ENCODE assay signal across 13 cellular contexts in the genomic region with DNA sequence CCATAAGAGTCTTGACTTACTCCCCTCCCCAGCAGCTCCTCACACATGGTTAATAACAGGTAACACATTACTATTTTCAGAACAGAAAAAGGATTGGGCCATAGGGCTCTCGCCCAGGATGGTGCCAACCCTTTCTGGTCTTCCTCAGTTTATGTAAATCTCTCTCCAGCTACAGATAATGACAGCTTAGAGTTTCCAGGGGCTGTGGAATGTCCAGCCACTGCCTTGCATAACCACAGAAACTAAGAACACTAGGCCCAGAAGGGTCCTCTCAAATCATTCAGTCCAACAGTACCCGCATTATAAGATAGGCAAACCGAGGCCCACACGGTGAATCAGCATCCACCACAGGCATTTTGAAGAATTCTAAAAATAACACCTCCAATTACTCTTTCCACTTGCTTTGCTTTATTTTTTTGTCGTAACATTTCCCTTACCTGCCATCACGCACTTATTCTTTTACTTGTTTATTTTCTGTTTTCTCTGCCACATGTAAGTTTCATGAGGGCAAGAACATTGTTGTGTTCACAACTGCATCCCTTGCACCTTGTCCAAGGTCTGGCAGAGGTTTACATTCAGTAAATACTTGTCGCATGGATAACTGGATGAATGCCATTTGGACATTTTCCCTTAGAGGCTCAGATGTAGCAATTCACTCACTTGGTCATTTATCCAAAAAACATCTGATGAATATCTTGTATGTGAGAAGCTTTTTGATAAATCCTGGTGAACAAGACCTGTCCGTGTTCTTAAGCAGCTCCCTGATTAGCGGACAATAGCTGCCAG. TPM values are rescaled to one million over a fixed set of nuclear protein-coding genes. Genes with fewer than 3 reads are reported as not detected.
DNase-seq lines count a peak whose midpoint lies in the region; TF ChIP-seq lines count a peak whose summit lies in the region.
"Had no signal": no experiment of that assay in that cellular context is flagged by ENCODE, and none has a peak within 500 bp of the region (broad histone marks: within the 10 kb centered on the region; RNA-seq: fewer than 3 reads in every experiment).

No MANE protein-coding gene starts in this region.

- no peaks in the 10 kb centered on the region for H4K20me1 ChIP-seq in Loucy (ENCODE audit: insufficient read depth, low read length, poor library complexity, severe bottlenecking)

- 68 to 78% methylated on average over 9 of the region's 9 CpGs for WGBS in lower leg skin, 2 donors

- in situ Hi-C loops in astrocyte of the cerebellum (cut with HindIII; ENCODE audit: low sequenced_read_pairs), result no loop called here

- no peaks in the 10 kb centered on the region for H3K36me3 ChIP-seq in Loucy (ENCODE audit: insufficient read depth, low read length)

- no peak overlapping the region for H3K9ac ChIP-seq in Loucy (ENCODE audit: low read depth, low read length, poor library complexity, severe bottlenecking)

- intact Hi-C loops in head of caudate nucleus (cut with DNase I), result no loop called here
- intact Hi-C loops in lower leg skin (cut with DNase I; ENCODE audit: low total_unique reads), result no loop called here

- peaks cover 5% of the 10 kb centered on the region for H3K4me1 ChIP-seq in Loucy (ENCODE audit: insufficient read depth, low read length, poor library complexity, severe bottlenecking)

- H3K9me2 ChIP-seq in Loucy (replicated peaks; ENCODE audit: low read depth, low read length), result no peaks in the 10 kb centered on the region

- TF ChIP-seq CTCF in Loucy (conservative IDR thresholded peaks at IDR 0.05; ENCODE audit: low read length) (no peak), astrocyte of the cerebellum (IDR thresholded peaks at IDR 0.05; ENCODE audit: low read depth, low read length, missing control alignments) (no peak), GM10248 (IDR thresholded peaks at IDR 0.05; ENCODE audit: control extremely low read depth, extremely low read depth, low read depth, missing control alignments) (no peak), lower leg skin (IDR thresholded peaks at IDR 0.05) (no peak)

- H3K79me2 ChIP-seq in Loucy (ENCODE audit: insufficient read depth, low read length), result no peaks in the 10 kb centered on the region

- H3K27me3 ChIP-seq in Loucy (ENCODE audit: insufficient read depth, low read length, poor library complexity, severe bottlenecking), result no peaks in the 10 kb centered on the region

- TF ChIP-seq POLR2A in lower leg skin (IDR thresholded peaks at IDR 0.05), result no peak

- H3F3A ChIP-seq in Loucy (ENCODE audit: low read depth), result no peaks in the 10 kb centered on the region

- H3K9me3 ChIP-seq in Loucy (ENCODE audit: insufficient read depth, low read depth, low read length), result no peaks in the 10 kb centered on the region

- CTCF ChIA-PET in GM10248 (lab: Yijun Ruan, JAX), result interaction anchor here (0.8 to 4.4 kb wide), 9 partner anchors 8 to 417 kb away, joined by 3 to 25 read pairs (median 4); a partner anchor contains a TSS

- DNase-seq in NCI-H2029 (lab: John Stamatoyannopoulos, UW), result peak; percentile 41
- DNase-seq in NCI-H2029 treated with DMSO at 0.1 percent for 48 hours (lab: John Stamatoyannopoulos, UW), result no peak
- peak; percentile 46 for DNase-seq in astrocyte of the cerebellum (ENCODE audit: low read depth)
- peak; percentile 69 for DNase-seq in myocyte (ENCODE audit: low read depth)
- no peak for DNase-seq in head of caudate nucleus
- DNase-seq in GM10248 (ENCODE audit: extremely low spot score), result no peak
- no peak for DNase-seq in lower leg skin (ENCODE audit: low spot score in 2 of 2)
- DNase-seq: DMS153, endodermal cell, posterior cingulate gyrus had no signal

- no peak overlapping the region for H3K4me3 ChIP-seq in Loucy (ENCODE audit: low read length, poor library complexity, severe bottlenecking)
- H3K4me3 ChIP-seq in astrocyte of the cerebellum (ENCODE audit: low read depth, low read length), result no peak overlapping the region
- no peak overlapping the region for H3K4me3 ChIP-seq in lower leg skin (ENCODE audit: low read depth, poor library complexity, severe bottlenecking)

- POLR2A ChIA-PET in GM10248 (lab: Yijun Ruan, JAX), result no interaction called here

- H3K4me2 ChIP-seq in Loucy (ENCODE audit: low read depth, low read length, poor library complexity, severe bottlenecking), result no peak overlapping the region

- 0 out of 2 replicates have a peak overlapping the region, but pooled peaks have one; percentile 39 for H2AFZ ChIP-seq in Loucy (ENCODE audit: low read length)

RNA-seq across cellular contexts. Expression of a gene that starts 6.4 kb away (rescaled TPM):
- total RNA-seq in myocyte (34.8 and 51.5 TPM in 2 replicates), lower leg skin (100 to 1,000 TPM; 226 to 317 (median 278) TPM)
- 42.9 TPM for polyA plus RNA-seq in myocyte (2012)
- polyA plus RNA-seq: IgD-negative memory B cell had no signal

RNA-seq across cellular contexts. Expression of a gene that starts 8.3 kb away (rescaled TPM):
- total RNA-seq in myocyte (12.7 and 13.2 TPM in 2 replicates), lower leg skin (10 to 100 TPM; 27.3 to 46.6 (median 36.0) TPM)
- 16.8 TPM for polyA plus RNA-seq in myocyte (2012)

RNA-seq across cellular contexts. Expression of a gene that starts 23.5 kb away (rescaled TPM):
- not detected in 2 replicates for total RNA-seq in myocyte
- 0.34 TPM for polyA plus RNA-seq in myocyte (2012)
- total RNA-seq in lower leg skin, result not detected
- total RNA-seq: kidney epithelial cell had no signal
- polyA plus RNA-seq: IgD-negative memory B cell had no signal

RNA-seq across cellular contexts. Expression of a gene that starts 46.5 kb away (rescaled TPM):
- total RNA-seq in myocyte (not detected in 2 replicates), lower leg skin (1 to 10 TPM in 2 of 4 donors, under 1 TPM in 2; 0.61 to 4.5 (median 1.8) TPM)
- polyA plus RNA-seq in myocyte (2012), result not detected
- total RNA-seq: kidney epithelial cell had no signal
- polyA plus RNA-seq: IgD-negative memory B cell had no signal

RNA-seq across cellular contexts. Expression of a gene that starts 48.0 kb away (rescaled TPM):
- total RNA-seq in myocyte, result not detected in 2 replicates
- not detected for polyA plus RNA-seq in myocyte (2012)
- total RNA-seq in lower leg skin, result not detected
- total RNA-seq: endodermal cell, kidney epithelial cell had no signal
- polyA plus RNA-seq: IgD-negative memory B cell had no signal

Comparison
In these comparisons a context has a peak if more than half of its experiments do, and no peak if none do; other contexts are left out.
1. DNase-seq: peak in NCI-H2029 (single experiment), astrocyte of the cerebellum (single experiment) and myocyte (single experiment); none in NCI-H2029 treated with DMSO at 0.1 percent for 48 hours (single experiment), head of caudate nucleus (0 of 42), GM10248 (single experiment) and lower leg skin (0 of 2).